In genomic region chr15:80199366-80199765, GRCh38 we compare ENCODE assay signal across 2 cellular contexts.
TF ChIP-seq lines count a peak whose summit lies in the region.

No MANE protein-coding gene starts in this region.

TF ChIP-seq in GM23338, 12 proteins besides CTCF, POLR2A, EP300 and RAD21:
- TF ChIP-seq ZNF114 (CRISPR knock-in tag; IDR thresholded peaks at IDR 0.05) (no peak), ZNF462 (CRISPR knock-in tag; IDR thresholded peaks at IDR 0.05) (no peak), ETS1 (IDR thresholded peaks at IDR 0.05) (no peak), EZH2 (IDR thresholded peaks at IDR 0.05; ENCODE audit: low read depth, unreplicated experiment) (no peak), POLR2AphosphoS5 (IDR thresholded peaks at IDR 0.05; ENCODE audit: low read depth) (no peak), CREB1 (CRISPR knock-in tag; IDR thresholded peaks at IDR 0.05; ENCODE audit: low read depth) (no peak), EZH2phosphoT487 (IDR thresholded peaks at IDR 0.05; ENCODE audit: unreplicated experiment) (no peak), ZNF331 (CRISPR knock-in tag; IDR thresholded peaks at IDR 0.05; ENCODE audit: low read depth) (no peak), JUNB (IDR thresholded peaks at IDR 0.05; ENCODE audit: unreplicated experiment) (no peak), STAT1 (IDR thresholded peaks at IDR 0.05; ENCODE audit: unreplicated experiment) (no peak), NANOG (IDR thresholded peaks at IDR 0.05; ENCODE audit: borderline replicate concordance) (no peak), REST (IDR thresholded peaks at IDR 0.05; ENCODE audit: unreplicated experiment) (no peak)

TF ChIP-seq in H1, 55 proteins besides CTCF, POLR2A, EP300 and RAD21:
- TF ChIP-seq RBBP5 (IDR thresholded peaks at IDR 0.05; ENCODE audit: borderline replicate concordance, low read depth, low read length) (no peak), SRF (IDR thresholded peaks at IDR 0.05; ENCODE audit: low read depth, low read length) (no peak), KDM1A (IDR thresholded peaks at IDR 0.05; ENCODE audit: borderline replicate concordance, low read length) (no peak), CHD7 (IDR thresholded peaks at IDR 0.05; ENCODE audit: insufficient replicate concordance, low read length) (no peak), BRCA1 (IDR thresholded peaks at IDR 0.05; ENCODE audit: low read depth, low read length) (no peak), RNF2 (IDR thresholded peaks at IDR 0.05; ENCODE audit: borderline replicate concordance, low read depth, low read length, missing control alignments, poor library complexity, severe bottlenecking) (no peak), YY1 (IDR thresholded peaks at IDR 0.05; ENCODE audit: low read depth, low read length) (no peak), GTF2F1 (IDR thresholded peaks at IDR 0.05; ENCODE audit: borderline replicate concordance, low read depth, low read length) (no peak), CHD2 (IDR thresholded peaks at IDR 0.05; ENCODE audit: low read length) (no peak)
